8 cellular contexts compared by ENCODE assay signal in genomic region chr11:693415-693831, GRCh38. TPM values are rescaled to one million over a fixed set of nuclear protein-coding genes. Genes with fewer than 3 reads are reported as not detected.
DNase-seq lines count a peak whose midpoint lies in the region; TF ChIP-seq lines count a peak whose summit lies in the region.

No MANE protein-coding gene starts in this region.

- H3K4me3 Mint-ChIP-seq in neural crest cell: peak overlapping the region; percentile 92

- DNase-seq in COR-L47 (lab: John Stamatoyannopoulos, UW) (peak; percentile 24), KBM-7 (peak; percentile 41), brain microvascular endothelial cell (no peak), neural crest cell (ENCODE audit: low read depth, low spot score) (no peak), NOMO-1 (lab: John Stamatoyannopoulos, UW; ENCODE audit: unreplicated experiment in 2 of 2) (no peak), OCI-M2 (lab: John Stamatoyannopoulos, UW; ENCODE audit: unreplicated experiment) (no peak), NCI-H2171 treated with DMSO at 0.1 percent for 48 hours (lab: John Stamatoyannopoulos, UW) (no peak), mesenteric fat pad (ENCODE audit: low spot score) (no peak)

- H3K4me1 Mint-ChIP-seq in neural crest cell: peaks cover 44% of the 10 kb centered on the region

- in situ Hi-C loops in KBM-7 (cut with MboI; ENCODE audit: low pct_unique_long_range_greater_than_20kb, low sequenced_read_pairs): loop anchor here (10.0 kb wide), 1 partner anchor 61 kb away; no protein-coding TSS in a partner anchor
- in situ Hi-C loops in brain microvascular endothelial cell (cut with HindIII; ENCODE audit: low pct_ligation_motif_present, low sequenced_read_pairs): no loop called here

- H3K27me3 ChIP-seq in brain microvascular endothelial cell (replicated peaks): no peaks in the 10 kb centered on the region

- H3K27ac Mint-ChIP-seq in neural crest cell (ENCODE audit: unreplicated experiment): peak overlapping the region; percentile 78

- H3K4me3 ChIP-seq in brain microvascular endothelial cell (ENCODE audit: low read depth, low read length): peak overlapping the region; percentile 77

- no peaks in the 10 kb centered on the region for H3K9me3 Mint-ChIP-seq in neural crest cell

- no peak overlapping the region for H3K27ac ChIP-seq in brain microvascular endothelial cell

- H3K27me3 Mint-ChIP-seq in neural crest cell (ENCODE audit: low read depth): no peaks in the 10 kb centered on the region

- peaks cover 7% of the 10 kb centered on the region for H3K36me3 ChIP-seq in brain microvascular endothelial cell (replicated peaks)

- TF ChIP-seq CTCF in brain microvascular endothelial cell (IDR thresholded peaks at IDR 0.05; ENCODE audit: low read depth, low read length, missing control alignments): no peak
- TF ChIP-seq CTCF in neural crest cell (conservative IDR thresholded peaks at IDR 0.05): no peak

- no peaks in the 10 kb centered on the region for H3K36me3 Mint-ChIP-seq in neural crest cell (ENCODE audit: low read depth)

RNA-seq across cellular contexts. Expression of gene DEAF1, which starts 1.6 kb away (rescaled TPM):
- total RNA-seq in neural crest cell: 60.9 and 67.0 TPM in 2 replicates
- total RNA-seq in mesenteric fat pad: 25.9 TPM

RNA-seq across cellular contexts. Expression of gene TMEM80, which starts 2.2 kb away (rescaled TPM):
- total RNA-seq in neural crest cell: 19.9 and 26.8 TPM in 2 replicates
- total RNA-seq in mesenteric fat pad: 14.6 TPM

RNA-seq across cellular contexts. Expression of gene EPS8L2, which starts 12.6 kb away (rescaled TPM):
- total RNA-seq in neural crest cell (2.6 and 3.9 TPM in 2 replicates), mesenteric fat pad (12.1 TPM)

RNA-seq across cellular contexts. Expression of gene TALDO1, which starts 53.8 kb away (rescaled TPM):
- total RNA-seq in neural crest cell (154 and 163 TPM in 2 replicates), mesenteric fat pad (277 TPM)

RNA-seq across cellular contexts. Expression of gene DRD4, which starts 56.4 kb away (rescaled TPM):
- total RNA-seq in neural crest cell (0.30 and 0.63 TPM in 2 replicates), mesenteric fat pad (0.71 TPM)

Comparison
In these comparisons a context has a peak if more than half of its experiments do, and no peak if none do; other contexts are left out.
1. DNase-seq: peak in COR-L47 (single experiment) and KBM-7 (single experiment); none in brain microvascular endothelial cell (single experiment), neural crest cell (single experiment), NOMO-1 (0 of 2), OCI-M2 (single experiment), NCI-H2171 treated with DMSO at 0.1 percent for 48 hours (single experiment) and mesenteric fat pad (single experiment).